Comparison of ENCODE assay signal across 8 cellular contexts in genomic region chr9:97468658-97469448, GRCh38. TPM values are rescaled to one million over a fixed set of nuclear protein-coding genes. Genes with fewer than 3 reads are reported as not detected.
A peak's percentile ranks its signal among the peaks of the same experiment; 100 is the strongest.
DNase-seq lines count a peak whose midpoint lies in the region; ATAC-seq and TF ChIP-seq lines count a peak whose summit lies in the region.

No MANE protein-coding gene starts in this region.

- CTCF ChIA-PET in activated CD8-positive, alpha-beta T cell treated with anti-CD3 and anti-CD28 coated beads for 36 hours (lab: Charles Lee) = interaction anchor here (0.6 to 5.3 kb wide), 38 partner anchors 8 to 612 kb away, joined by 3 to 156 read pairs (median 6); partner anchors contain the start of genes NCBP1, TMOD1 and TSTD2

- DNase-seq in CMK (ENCODE audit: low read depth) (peak; percentile 27), NCI-H2227 treated with DMSO at 0.1 percent for 48 hours (lab: John Stamatoyannopoulos, UW) (peak; percentile 10), esophagus muscularis mucosa (ENCODE audit: extremely low spot score) (peak; percentile 93), thoracic aorta (ENCODE audit: low spot score) (peak; percentile 77)
- DNase-seq in activated CD8-positive, alpha-beta T cell treated with anti-CD3 and anti-CD28 coated beads for 36 hours = peak; percentile 64

- POLR2A ChIA-PET in activated CD8-positive, alpha-beta T cell treated with anti-CD3 and anti-CD28 coated beads for 36 hours (lab: Charles Lee) = interaction anchor here (1.5 kb wide), 1 partner anchor 130 kb away, joined by 3 read pairs; no protein-coding TSS in a partner anchor

- 62% methylated on average over 3 of the region's 4 CpGs for WGBS in esophagus muscularis mucosa

- H3K27me3 ChIP-seq in esophagus muscularis mucosa (no peaks in the 10 kb centered on the region), muscle layer of colon (ENCODE audit: control insufficient read depth in 1 of 2, insufficient read depth in 2 of 2, low read length in 2 of 2) (no peaks in the 10 kb centered on the region), thoracic aorta (replicated peaks; ENCODE audit: insufficient read depth) (no peaks in the 10 kb centered on the region)

- intact Hi-C loops in activated CD8-positive, alpha-beta T cell treated with anti-CD3 and anti-CD28 coated beads for 36 hours (cut with micrococcal nuclease) = loop anchor here (2.0 kb wide), 1 partner anchor 130 kb away; no protein-coding TSS in a partner anchor
- intact Hi-C loops in esophagus muscularis mucosa (cut with DNase I) = loop anchor here (1.0 to 5.0 kb wide), 3 partner anchors 57 to 146 kb away; partner anchors contain the start of gene TDRD7

- no peaks in the 10 kb centered on the region for H3K27me3 Mint-ChIP-seq in activated CD8-positive, alpha-beta T cell treated with anti-CD3 and anti-CD28 coated beads for 36 hours

- H3K27ac ChIP-seq in esophagus muscularis mucosa (replicated peaks in 1 of 4) (peak overlapping the region; percentile 68 to 79 (median 77)), muscle layer of colon (ENCODE audit: low read depth, low read length) (peak overlapping the region; percentile 52), thoracic aorta (peak overlapping the region; percentile 61 to 69)

- H3K36me3 ChIP-seq in esophagus muscularis mucosa (peaks cover 0 to 34% (median 8%) of the 10 kb centered on the region in 4 donors), muscle layer of colon (ENCODE audit: insufficient read depth, low read length) (peaks cover 26% of the 10 kb centered on the region), thoracic aorta (no peaks in the 10 kb centered on the region)

- no peak overlapping the region for H3K9ac ChIP-seq in muscle layer of colon (ENCODE audit: low read length)

- H3K4me1 ChIP-seq in esophagus muscularis mucosa = peaks cover 15 to 23% (median 21%) of the 10 kb centered on the region in 4 donors
- peaks cover 19% of the 10 kb centered on the region for H3K4me1 ChIP-seq in muscle layer of colon (ENCODE audit: insufficient read depth, low read length)
- H3K4me1 ChIP-seq in thoracic aorta (ENCODE audit: control insufficient read depth in 1 of 2, low read depth in 2 of 2) = peaks cover 8 to 20% of the 10 kb centered on the region in 2 donors

- no peak overlapping the region for H3K4me3 Mint-ChIP-seq in activated CD8-positive, alpha-beta T cell treated with anti-CD3 and anti-CD28 coated beads for 36 hours

- no peak for TF ChIP-seq EP300 in esophagus muscularis mucosa (IDR thresholded peaks at IDR 0.05)

- no peaks in the 10 kb centered on the region for H3K9me3 Mint-ChIP-seq in activated CD8-positive, alpha-beta T cell treated with anti-CD3 and anti-CD28 coated beads for 36 hours

- peak; percentile 79 for ATAC-seq in GM19043 (IDR thresholded peaks at IDR 0.05; ENCODE audit: low read depth, unreplicated experiment)
- ATAC-seq in HG03135 (IDR thresholded peaks at IDR 0.05; ENCODE audit: unreplicated experiment) = peak; percentile 76
- peak; percentile 83 for ATAC-seq in activated CD8-positive, alpha-beta T cell treated with anti-CD3 and anti-CD28 coated beads for 36 hours
- ATAC-seq in thoracic aorta (ENCODE audit: insufficient number of reproducible peaks, low FRiP score, low read depth) = peak; percentile 99

- H3K4me1 Mint-ChIP-seq in activated CD8-positive, alpha-beta T cell treated with anti-CD3 and anti-CD28 coated beads for 36 hours (ENCODE audit: low read depth) = no peaks in the 10 kb centered on the region

- TF ChIP-seq CTCF in activated CD8-positive, alpha-beta T cell treated with anti-CD3 and anti-CD28 coated beads for 36 hours (IDR thresholded peaks at IDR 0.05) = peak; percentile 49
- peak; percentile 75 to 95 (median 86) for TF ChIP-seq CTCF in esophagus muscularis mucosa (IDR thresholded peaks at IDR 0.05)
- TF ChIP-seq CTCF in thoracic aorta (IDR thresholded peaks at IDR 0.05) = peak; percentile 69

- no peaks in the 10 kb centered on the region for H3K36me3 Mint-ChIP-seq in activated CD8-positive, alpha-beta T cell treated with anti-CD3 and anti-CD28 coated beads for 36 hours (ENCODE audit: low read depth)

- H3K9me3 ChIP-seq in esophagus muscularis mucosa (no peaks in the 10 kb centered on the region), muscle layer of colon (ENCODE audit: low read length) (no peaks in the 10 kb centered on the region), thoracic aorta (no peaks in the 10 kb centered on the region)

- H3K27ac Mint-ChIP-seq in activated CD8-positive, alpha-beta T cell treated with anti-CD3 and anti-CD28 coated beads for 36 hours = no peak overlapping the region

- H3K4me3 ChIP-seq in esophagus muscularis mucosa (no peak overlapping the region), muscle layer of colon (ENCODE audit: low read depth in 1 of 2, low read length in 2 of 2) (no peak overlapping the region), thoracic aorta (no peak overlapping the region)

- no peak for TF ChIP-seq POLR2A in esophagus muscularis mucosa (IDR thresholded peaks at IDR 0.05; ENCODE audit: low read depth)

RNA-seq across cellular contexts. Expression of gene TMOD1, which starts 32.6 kb away (rescaled TPM):
- total RNA-seq in activated CD8-positive, alpha-beta T cell treated with anti-CD3 and anti-CD28 coated beads for 36 hours = under 1 TPM; 0.47 to 0.60 TPM
- total RNA-seq in esophagus muscularis mucosa (10 to 100 TPM; 68.4 to 97.6 (median 71.6) TPM), thoracic aorta (10 to 100 TPM; 44.0 to 77.6 TPM)

RNA-seq across cellular contexts. Expression of gene TDRD7, which starts 57.0 kb away (rescaled TPM):
- 1 to 10 TPM; 3.7 to 4.0 TPM for total RNA-seq in activated CD8-positive, alpha-beta T cell treated with anti-CD3 and anti-CD28 coated beads for 36 hours
- total RNA-seq in esophagus muscularis mucosa (10 to 100 TPM; 15.4 to 22.9 (median 16.4) TPM), thoracic aorta (10 to 100 TPM; 13.9 to 16.2 TPM)

Comparison
In these comparisons a context has a peak if more than half of its experiments do, and no peak if none do; other contexts are left out.
1. DNase-seq: peak in every context shown above with its lines; median percentile 93 in esophagus muscularis mucosa; 77 in thoracic aorta; 64 in activated CD8-positive, alpha-beta T cell treated with anti-CD3 and anti-CD28 coated beads for 36 hours; 27 in CMK; 10 in NCI-H2227 treated with DMSO at 0.1 percent for 48 hours.
2. RNA of gene TMOD1, which starts 32.6 kb away (total RNA-seq): 44.0 to 77.6 TPM in thoracic aorta and 68.4 to 97.6 TPM in esophagus muscularis mucosa; 0.47 to 0.60 TPM in activated CD8-positive, alpha-beta T cell treated with anti-CD3 and anti-CD28 coated beads for 36 hours; every median in the first group is over 10 times any median in the second.
3. Peak in every context shown above with its lines, with median percentiles within 50 percentile points of each other: ATAC-seq, CTCF ChIP-seq and H3K27ac ChIP-seq.